ENCODE assay signal across 9 cellular contexts in genomic region chr20:59004493-59004762, GRCh38. TPM values are rescaled to one million over a fixed set of nuclear protein-coding genes. Genes with fewer than 3 reads are reported as not detected.
DNase-seq lines count a peak whose midpoint lies in the region; ATAC-seq and TF ChIP-seq lines count a peak whose summit lies in the region.
"Had no signal": no experiment of that assay in that cellular context is flagged by ENCODE, and none has a peak within 500 bp of the region (broad histone marks: within the 10 kb centered on the region; RNA-seq: fewer than 3 reads in every experiment).

No MANE protein-coding gene starts in this region.

- H4K20me1 ChIP-seq in KMS-11 (ENCODE audit: insufficient read depth), result no peaks in the 10 kb centered on the region

- peaks cover 16% of the 10 kb centered on the region; the same call in 1 of the 2 replicates for H3K27me3 ChIP-seq in KMS-11 (ENCODE audit: insufficient read depth, low read depth)
- no peaks in the 10 kb centered on the region for H3K27me3 ChIP-seq in prostate gland (replicated peaks; ENCODE audit: insufficient read depth)

- H3K4me1 ChIP-seq in KMS-11 (ENCODE audit: low read depth, poor library complexity, severe bottlenecking), result peaks cover 29% of the 10 kb centered on the region
- peaks cover 7% of the 10 kb centered on the region for H3K4me1 ChIP-seq in prostate gland (replicated peaks)

- H3K4me3 Mint-ChIP-seq in activated CD8-positive, alpha-beta memory T cell treated with anti-CD3 and anti-CD28 coated beads, Interleukin-2, amount 10 ng/mL, durations not matched to agents 7 days and 5 days, result peak overlapping the region; percentile 68

- peak overlapping the region; percentile 81 for H3K4me2 ChIP-seq in KMS-11

- H3K79me2 ChIP-seq in KMS-11 (ENCODE audit: insufficient read depth, low read depth), result no peaks in the 10 kb centered on the region

- no peaks in the 10 kb centered on the region for H3K9me3 ChIP-seq in prostate gland

- H3K4me1 Mint-ChIP-seq in activated CD8-positive, alpha-beta memory T cell treated with anti-CD3 and anti-CD28 coated beads, Interleukin-2, amount 10 ng/mL, durations not matched to agents 7 days and 5 days, result peaks cover 38% of the 10 kb centered on the region

- no peak for ATAC-seq in activated CD8-positive, alpha-beta memory T cell treated with anti-CD3 and anti-CD28 coated beads, Interleukin-2, amount 10 ng/mL, durations not matched to agents 7 days and 5 days
- ATAC-seq in Right ventricle myocardium superior (ENCODE audit: poor library complexity), result no peak
- ATAC-seq in HG03457 (IDR thresholded peaks at IDR 0.05; ENCODE audit: unreplicated experiment), result no peak

- H3K27ac Mint-ChIP-seq in activated CD8-positive, alpha-beta memory T cell treated with anti-CD3 and anti-CD28 coated beads, Interleukin-2, amount 10 ng/mL, durations not matched to agents 7 days and 5 days, result peak overlapping the region; percentile 81

- CTCF ChIA-PET in activated CD8-positive, alpha-beta memory T cell treated with anti-CD3 and anti-CD28 coated beads, Interleukin-2, amount 10 ng/mL, durations not matched to agents 7 days and 5 days (lab: Charles Lee), result no interaction called here

- H3K27ac ChIP-seq in KMS-11, result no peak overlapping the region
- H3K27ac ChIP-seq in prostate gland, result no peak overlapping the region

- peaks cover 7% of the 10 kb centered on the region for H3K36me3 Mint-ChIP-seq in activated CD8-positive, alpha-beta memory T cell treated with anti-CD3 and anti-CD28 coated beads, Interleukin-2, amount 10 ng/mL, durations not matched to agents 7 days and 5 days

- peak overlapping the region; percentile 29; the same call in 1 of the 2 replicates for H2AFZ ChIP-seq in KMS-11 (ENCODE audit: low read depth)

- TF ChIP-seq POLR2A in prostate gland (IDR thresholded peaks at IDR 0.05), result no peak

- intact Hi-C loops in Right ventricle myocardium superior (cut with DNase I) (no loop called here), prostate gland (cut with DNase I) (no loop called here)

- 67% methylated on average over 4 of the region's 4 CpGs for WGBS in prostate gland

- no peak overlapping the region for H3K9ac ChIP-seq in KMS-11

- TF ChIP-seq CTCF in KMS-11 (conservative IDR thresholded peaks at IDR 0.05; ENCODE audit: low read depth, low read length) (no peak), prostate gland (IDR thresholded peaks at IDR 0.05) (no peak)

- no peaks in the 10 kb centered on the region for H3K9me3 Mint-ChIP-seq in activated CD8-positive, alpha-beta memory T cell treated with anti-CD3 and anti-CD28 coated beads, Interleukin-2, amount 10 ng/mL, durations not matched to agents 7 days and 5 days (ENCODE audit: low read depth)

- no peaks in the 10 kb centered on the region for H3K27me3 Mint-ChIP-seq in activated CD8-positive, alpha-beta memory T cell treated with anti-CD3 and anti-CD28 coated beads, Interleukin-2, amount 10 ng/mL, durations not matched to agents 7 days and 5 days

- H3K36me3 ChIP-seq in KMS-11 (ENCODE audit: insufficient read depth) (no peaks in the 10 kb centered on the region), prostate gland (peaks cover 0 to 8% of the 10 kb centered on the region in 2 donors)

- H3K4me3 ChIP-seq in KMS-11 (IDR thresholded peaks at IDR 0.05; ENCODE audit: insufficient read depth, low read depth, low read length) (no peak overlapping the region), prostate gland (no peak overlapping the region)

- no peak for DNase-seq in activated CD8-positive, alpha-beta memory T cell treated with anti-CD3 and anti-CD28 coated beads, Interleukin-2, amount 10 ng/mL, durations not matched to agents 7 days and 5 days
- DNase-seq in Right ventricle myocardium superior (peak; percentile 73), GM03348 (ENCODE audit: low spot score) (no peak), prostate gland (ENCODE audit: low spot score) (no peak), NCI-H82 (lab: John Stamatoyannopoulos, UW) (no peak)
- peak; percentile 64 for DNase-seq in stimulated activated CD8-positive, alpha-beta memory T cell treated with anti-CD3 and anti-CD28 coated beads, Interleukin-4, amount 100 ng/mL, for 48 hours

RNA-seq across cellular contexts. Expression of gene CTSZ, which starts 2.6 kb away (rescaled TPM):
- total RNA-seq in activated CD8-positive, alpha-beta memory T cell treated with anti-CD3 and anti-CD28 coated beads, Interleukin-2, amount 10 ng/mL, durations not matched to agents 7 days and 5 days, result 10 to 100 TPM; 39.6 to 48.0 TPM
- total RNA-seq in Right ventricle myocardium superior, result 133 TPM
- total RNA-seq in prostate gland, result 100 to 1,000 TPM in 1 of 2 donors, 10 to 100 TPM in 1; 93.6 to 130 TPM

RNA-seq across cellular contexts. Expression of gene TUBB1, which starts 14.8 kb away (rescaled TPM):
- not detected for total RNA-seq in activated CD8-positive, alpha-beta memory T cell treated with anti-CD3 and anti-CD28 coated beads, Interleukin-2, amount 10 ng/mL, durations not matched to agents 7 days and 5 days
- 0.22 TPM for total RNA-seq in Right ventricle myocardium superior
- total RNA-seq in prostate gland, result not detected
- total RNA-seq: SK-MEL-5 had no signal

RNA-seq across cellular contexts. Expression of gene NELFCD, which starts 23.4 kb away (rescaled TPM):
- total RNA-seq in activated CD8-positive, alpha-beta memory T cell treated with anti-CD3 and anti-CD28 coated beads, Interleukin-2, amount 10 ng/mL, durations not matched to agents 7 days and 5 days, result 10 to 100 TPM; 71.2 to 86.2 TPM
- 29.0 TPM for total RNA-seq in Right ventricle myocardium superior
- total RNA-seq in prostate gland, result 10 to 100 TPM; 55.0 to 85.2 TPM

RNA-seq across cellular contexts. Expression of gene ATP5F1E, which starts 27.7 kb away (rescaled TPM):
- total RNA-seq in activated CD8-positive, alpha-beta memory T cell treated with anti-CD3 and anti-CD28 coated beads, Interleukin-2, amount 10 ng/mL, durations not matched to agents 7 days and 5 days, result 10 to 100 TPM; 78.3 to 80.8 TPM
- total RNA-seq in Right ventricle myocardium superior, result 143 TPM
- 10 to 100 TPM; 23.5 to 24.4 TPM for total RNA-seq in prostate gland

RNA-seq across cellular contexts. Expression of gene PRELID3B, which starts 38.2 kb away (rescaled TPM):
- total RNA-seq in activated CD8-positive, alpha-beta memory T cell treated with anti-CD3 and anti-CD28 coated beads, Interleukin-2, amount 10 ng/mL, durations not matched to agents 7 days and 5 days, result 100 to 1,000 TPM in 1 of 2 experiments, 10 to 100 TPM in 1; 80.4 to 104 TPM
- total RNA-seq in Right ventricle myocardium superior (37.6 TPM), prostate gland (10 to 100 TPM; 28.9 to 35.6 TPM)

Comparison
In these comparisons a context has a peak if more than half of its experiments do, and no peak if none do; other contexts are left out.
1. DNase-seq: peak in Right ventricle myocardium superior (single experiment) and stimulated activated CD8-positive, alpha-beta memory T cell treated with anti-CD3 and anti-CD28 coated beads, Interleukin-4, amount 100 ng/mL, for 48 hours (single experiment); none in activated CD8-positive, alpha-beta memory T cell treated with anti-CD3 and anti-CD28 coated beads, Interleukin-2, amount 10 ng/mL, durations not matched to agents 7 days and 5 days (single experiment), GM03348 (single experiment), prostate gland (single experiment) and NCI-H82 (single experiment).